ENCODE assay signal across 8 cellular contexts in the genomic region with DNA sequence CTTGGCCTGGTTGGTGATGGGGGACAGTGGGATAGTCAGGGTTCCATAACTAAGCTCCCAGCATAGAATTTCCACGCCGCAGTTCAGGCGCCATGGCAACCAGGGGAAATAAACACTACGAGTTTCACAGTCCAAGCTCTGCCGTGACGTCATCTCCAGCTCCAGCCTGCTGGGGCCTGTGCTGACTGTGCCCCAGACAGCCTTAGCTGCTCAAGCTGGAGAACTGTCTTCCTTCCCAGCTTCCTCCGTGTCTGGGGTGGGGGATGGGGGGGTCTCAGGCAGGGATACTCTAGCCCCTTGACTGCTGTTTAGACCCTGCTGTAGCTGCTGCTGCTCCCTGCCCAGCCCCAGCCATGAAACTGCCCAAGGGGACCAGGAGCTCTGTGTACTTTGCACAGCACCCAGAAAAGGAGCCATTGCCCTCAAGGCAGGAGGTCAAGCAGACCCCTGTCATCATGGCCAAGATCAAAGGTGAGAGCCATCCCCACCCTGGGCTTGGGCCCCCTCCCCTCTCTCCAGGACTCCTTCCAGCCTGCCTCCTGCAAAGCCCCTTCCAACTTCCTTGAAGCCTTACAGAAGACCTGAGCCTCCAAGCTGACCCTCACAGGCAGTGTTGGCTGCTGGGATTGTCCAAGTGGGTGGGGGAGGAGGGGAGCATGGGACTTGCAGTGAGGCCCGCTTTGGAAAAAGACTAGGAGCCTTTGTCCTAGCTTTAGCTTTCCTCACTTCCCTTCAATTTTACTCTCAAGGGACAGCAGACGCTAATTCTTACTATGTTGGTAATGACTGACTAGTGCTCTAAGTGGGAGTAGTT. TPM values are rescaled to one million over a fixed set of nuclear protein-coding genes. Genes with fewer than 3 reads are reported as not detected.
DNase-seq lines count a peak whose midpoint lies in the region; ATAC-seq and TF ChIP-seq lines count a peak whose summit lies in the region.

No MANE protein-coding gene starts in this region.

- H3K27me3 ChIP-seq in ascending aorta, result no peaks in the 10 kb centered on the region
- peaks cover 0 to 6% (median 0%) of the 10 kb centered on the region in 7 donors for H3K27me3 ChIP-seq in heart right ventricle

- TF ChIP-seq CTCF in ascending aorta (IDR thresholded peaks at IDR 0.05), result no peak
- no peak for TF ChIP-seq CTCF in heart right ventricle (IDR thresholded peaks at IDR 0.05)

- H3K27ac ChIP-seq in ascending aorta (peak overlapping the region; percentile 61 to 85), heart right ventricle (peak overlapping the region in 8 of 10 donors; percentile 4 to 77 (median 73))

- H3K36me3 ChIP-seq in ascending aorta, result no peaks in the 10 kb centered on the region
- H3K36me3 ChIP-seq in heart right ventricle, result no peaks in the 10 kb centered on the region

- intact Hi-C loops in ascending aorta (cut with DNase I), result loop anchor here (2.0 kb wide), 1 partner anchor 29 kb away; no protein-coding TSS in a partner anchor
- intact Hi-C loops in heart right ventricle (cut with DNase I), result no loop called here
- intact Hi-C loops in posterior vena cava (cut with DNase I), result loop anchor here in 1 of 2 donors (10.0 kb wide), 1 partner anchor 81 kb away; no protein-coding TSS in a partner anchor

- no peak overlapping the region for H3K4me3 ChIP-seq in ascending aorta
- H3K4me3 ChIP-seq in heart right ventricle, result no peak overlapping the region

- no peaks in the 10 kb centered on the region for H3K9me3 ChIP-seq in ascending aorta
- H3K9me3 ChIP-seq in heart right ventricle, result no peaks in the 10 kb centered on the region

- peak; percentile 75 for DNase-seq in COLO668 (lab: John Stamatoyannopoulos, UW; ENCODE audit: unreplicated experiment)
- peak; percentile 16 to 66 for DNase-seq in NOMO-1 (lab: John Stamatoyannopoulos, UW; ENCODE audit: unreplicated experiment in 2 of 2)
- DNase-seq in ascending aorta (ENCODE audit: low spot score in 2 of 2), result peak; percentile 72 to 97
- DNase-seq in heart right ventricle, result peak; percentile 84 to 94
- peak; percentile 98 for DNase-seq in posterior vena cava (ENCODE audit: low spot score)
- no peak for DNase-seq in GM19240 (ENCODE audit: insufficient read length, low spot score)

- H3K4me1 ChIP-seq in ascending aorta, result peaks cover 4 to 5% of the 10 kb centered on the region in 2 donors
- peaks cover 0 to 31% (median 11%) of the 10 kb centered on the region in 9 donors for H3K4me1 ChIP-seq in heart right ventricle

- peak; percentile 62 for ATAC-seq in HG02588 (IDR thresholded peaks at IDR 0.05; ENCODE audit: unreplicated experiment)
- peak; percentile 77 to 94 (median 91) for ATAC-seq in heart right ventricle
- ATAC-seq in GM18517 (IDR thresholded peaks at IDR 0.05; ENCODE audit: unreplicated experiment), result no peak

- 26 to 28% methylated on average over 9 of the region's 9 CpGs for WGBS in heart right ventricle, 2 donors

RNA-seq across cellular contexts. Expression of a gene that starts 11.4 kb away (rescaled TPM):
- total RNA-seq in ascending aorta (258 TPM), heart right ventricle (10 to 100 TPM in 8 of 10 donors, 1 to 10 TPM in 2; 7.4 to 19.8 (median 13.0) TPM), posterior vena cava (100 to 1,000 TPM in 1 of 2 donors, 10 to 100 TPM in 1; 90.4 to 134 TPM)
- polyA plus RNA-seq in heart right ventricle, result 10 to 100 TPM; 12.1 TPM

Comparison
In these comparisons a context has a peak if more than half of its experiments do, and no peak if none do; other contexts are left out.
1. RNA of a gene that starts 11.4 kb away (total RNA-seq): 258 TPM in ascending aorta (single experiment) and 90.4 to 134 TPM in posterior vena cava; 7.4 to 19.8 TPM in heart right ventricle; every median in the first group is over 4 times any median in the second.